In genomic region chr6:11197175-11197535, GRCh38 we compare ENCODE assay signal across 12 cellular contexts. TPM values are rescaled to one million over a fixed set of nuclear protein-coding genes. Genes with fewer than 3 reads are reported as not detected.
A peak's percentile ranks its signal among the peaks of the same experiment; 100 is the strongest.
DNase-seq lines count a peak whose midpoint lies in the region; TF ChIP-seq lines count a peak whose summit lies in the region.
"Had no signal": no experiment of that assay in that cellular context is flagged by ENCODE, and none has a peak within 500 bp of the region (broad histone marks: within the 10 kb centered on the region; RNA-seq: fewer than 3 reads in every experiment).

No MANE protein-coding gene starts in this region.

- no peak for TF ChIP-seq CTCF in spleen (IDR thresholded peaks at IDR 0.05 in 8 of 11, conservative IDR thresholded peaks at IDR 0.05 in 3 of 11)
- TF ChIP-seq CTCF in lower leg skin (IDR thresholded peaks at IDR 0.05): no peak

- H3K4me1 ChIP-seq in SJSA1 (replicated peaks) (peaks cover 77% of the 10 kb centered on the region), iPS-20b (ENCODE audit: insufficient read depth, low read length) (peaks cover 36% of the 10 kb centered on the region), spleen (peaks cover 4 to 72% (median 18%) of the 10 kb centered on the region in 6 donors)
- H3K4me1 ChIP-seq: colonic mucosa had no signal

- no peak overlapping the region; the same call in 1 of the 2 replicates for H3K9ac ChIP-seq in iPS-20b (ENCODE audit: low read depth, low read length)

- H3K9me3 ChIP-seq in SJSA1 (replicated peaks): no peaks in the 10 kb centered on the region
- H3K9me3 ChIP-seq in iPS-20b (ENCODE audit: insufficient read depth, low read depth, low read length): no peaks in the 10 kb centered on the region
- H3K9me3 ChIP-seq in spleen: no peaks in the 10 kb centered on the region
- H3K9me3 ChIP-seq: colonic mucosa, mucosa of descending colon had no signal

- WGBS in spleen, 5 donors: 75 to 87% (median 78%) methylated on average over 3 of the region's 3 CpGs
- 71 to 76% methylated on average over 3 of the region's 3 CpGs for WGBS in lower leg skin, 2 donors

- H3K27me3 ChIP-seq in SJSA1 (replicated peaks): no peaks in the 10 kb centered on the region
- no peaks in the 10 kb centered on the region for H3K27me3 ChIP-seq in iPS-20b (ENCODE audit: insufficient read depth, low read length)
- H3K27me3 ChIP-seq in spleen (replicated peaks in 1 of 7): no peaks in the 10 kb centered on the region
- H3K27me3 ChIP-seq: colonic mucosa had no signal

- H3K27ac ChIP-seq in SJSA1 (peak overlapping the region; percentile 99), iPS-20b (ENCODE audit: low read length) (no peak overlapping the region), spleen (peak overlapping the region in 6 of 8 donors; percentile 13 to 63 (median 48))
- H3K27ac ChIP-seq: 22Rv1, colonic mucosa had no signal

- DNase-seq in DMS 273 (lab: John Stamatoyannopoulos, UW; ENCODE audit: unreplicated experiment): peak; percentile 10
- no peak for DNase-seq in DMS 273 treated with DMSO at 0.1 percent for 48 hours (lab: John Stamatoyannopoulos, UW)
- peak; percentile 78 to 91 for DNase-seq in SJSA1 (ENCODE audit: low read depth in 1 of 2, low spot score in 2 of 2)
- no peak for DNase-seq in spleen
- no peak for DNase-seq in midbrain (lab: John Stamatoyannopoulos, UW)
- no peak for DNase-seq in lower leg skin (ENCODE audit: low spot score in 2 of 2)
- no peak for DNase-seq in activated naive CD4-positive, alpha-beta T cell treated with Interleukin-2 at 50 U/mL for 16 hours
- DNase-seq: activated CD4-positive, alpha-beta T cell treated with anti-CD3 and anti-CD28 coated beads, Interleukin-2, amount 50 U/mL, for 48 hours; colonic mucosa; mucosa of descending colon had no signal

- no peak for TF ChIP-seq POLR2A in spleen (IDR thresholded peaks at IDR 0.05)
- TF ChIP-seq POLR2A in lower leg skin (IDR thresholded peaks at IDR 0.05): no peak

- H3K4me3 ChIP-seq in SJSA1 (no peak overlapping the region; the same call in 1 of the 2 replicates), iPS-20b (ENCODE audit: low read length) (peak overlapping the region; percentile 31; the same call in 1 of the 2 replicates), spleen (no peak overlapping the region), lower leg skin (ENCODE audit: low read depth, poor library complexity, severe bottlenecking) (no peak overlapping the region)
- H3K4me3 ChIP-seq: colonic mucosa, mucosa of descending colon had no signal

- H3K36me3 ChIP-seq in SJSA1: peaks cover 34% of the 10 kb centered on the region
- 0 out of 2 replicates have a peak, but pooled peaks cover 4% of the 10 kb centered on the region for H3K36me3 ChIP-seq in iPS-20b (ENCODE audit: insufficient read depth, low read depth, low read length)
- peaks cover 0 to 97% (median 21%) of the 10 kb centered on the region in 6 donors for H3K36me3 ChIP-seq in spleen
- H3K36me3 ChIP-seq: colonic mucosa had no signal

- intact Hi-C loops in spleen (cut with DNase I; ENCODE audit: low total_unique reads) (no loop called here), lower leg skin (cut with DNase I; ENCODE audit: low total_unique reads) (no loop called here)

RNA-seq across cellular contexts. Expression of gene NEDD9, which starts 35.3 kb away (rescaled TPM):
- total RNA-seq in SJSA1 (2014; rRNA removed; shearing (Covaris generic)): 13.3 and 27.8 TPM in 2 replicates
- total RNA-seq in spleen (100 to 1,000 TPM in 6 of 7 donors, 10 to 100 TPM in 1; 94.1 to 208 (median 124) TPM), lower leg skin (10 to 100 TPM; 26.8 to 46.0 (median 32.6) TPM)
- 10 to 100 TPM; 16.1 to 21.3 (median 18.2) TPM for polyA plus RNA-seq in spleen

Comparison
In these comparisons a context has a peak if more than half of its experiments do, and no peak if none do; other contexts are left out.
1. DNase-seq: peak in DMS 273 (single experiment) and SJSA1 (2 of 2); none in DMS 273 treated with DMSO at 0.1 percent for 48 hours (single experiment), spleen (single experiment), midbrain (single experiment), lower leg skin (0 of 2) and activated naive CD4-positive, alpha-beta T cell treated with Interleukin-2 at 50 U/mL for 16 hours (single experiment).